31 cellular contexts compared by ENCODE assay signal in the genomic region with DNA sequence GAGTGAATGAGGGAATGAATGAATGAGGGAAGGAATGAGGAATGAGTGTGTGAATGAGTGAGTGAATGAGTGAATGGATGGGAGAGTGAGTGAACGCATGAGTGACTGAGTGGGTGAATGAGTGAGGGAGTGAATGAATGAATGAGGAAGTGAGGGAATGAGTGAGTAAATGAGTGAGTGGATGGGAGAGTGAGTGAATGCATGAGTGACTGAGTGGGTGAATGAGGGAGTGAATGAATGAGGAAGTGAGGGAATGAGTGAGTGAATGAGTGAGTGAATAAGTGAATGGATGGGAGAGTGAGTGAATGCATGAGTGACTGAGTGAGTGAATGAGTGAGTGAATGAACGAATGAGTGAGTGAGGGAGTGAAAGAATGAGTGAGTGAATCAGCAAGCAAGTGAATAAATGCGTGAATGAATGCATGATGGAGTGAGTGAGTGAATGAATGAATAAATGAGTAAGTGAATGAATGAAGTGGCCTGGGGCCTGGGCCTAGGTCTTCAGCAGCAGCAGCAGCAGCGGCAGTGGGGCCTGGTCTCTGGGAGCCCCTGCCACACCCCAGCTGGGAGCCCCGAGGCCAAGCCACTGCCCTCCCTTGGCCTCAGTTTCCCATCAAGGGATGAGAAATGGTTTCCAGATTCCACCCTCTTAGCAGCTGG. TPM values are rescaled to one million over a fixed set of nuclear protein-coding genes. Genes with fewer than 3 reads are reported as not detected.
"Had no signal": no experiment of that assay in that cellular context is flagged by ENCODE, and none has a peak within 500 bp of the region (broad histone marks: within the 10 kb centered on the region; RNA-seq: fewer than 3 reads in every experiment).

No MANE protein-coding gene starts in this region.

- H3K36me3 ChIP-seq: ascending aorta, breast epithelium, esophagus muscularis mucosa, gastrocnemius medialis, heart left ventricle had no signal

- H3K4me1 ChIP-seq: ascending aorta, breast epithelium, foreskin keratinocyte, gastrocnemius medialis, heart left ventricle had no signal

- H3K27me3 ChIP-seq: ascending aorta, esophagus muscularis mucosa, foreskin keratinocyte, heart left ventricle had no signal

- H3K9me3 ChIP-seq: ascending aorta, breast epithelium, esophagus muscularis mucosa, gastrocnemius medialis, heart left ventricle had no signal

- H3K4me3 ChIP-seq: ascending aorta, breast epithelium, esophagus muscularis mucosa, gastrocnemius medialis, heart left ventricle had no signal

- H3K27ac ChIP-seq: ascending aorta, breast epithelium, esophagus muscularis mucosa, foreskin keratinocyte, gastrocnemius medialis, heart left ventricle had no signal

- DNase-seq: activated CD4-positive, alpha-beta memory T cell treated with anti-CD3 and anti-CD28 coated beads for 36 hours; activated CD4-positive, alpha-beta T cell treated with anti-CD3 and anti-CD28 coated beads for 36 hours; activated CD4-positive, alpha-beta T cell treated with anti-CD3 and anti-CD28 coated beads, Interleukin-2, amount 10 ng/mL, durations not matched to agents 24 days and 14 days; activated CD4-positive, CD25-positive, alpha-beta regulatory T cell; activated CD4-positive, CD25-positive, alpha-beta regulatory T cell treated with anti-CD3 and anti-CD28 coated beads, Interleukin-2, amount 50 U/mL, for 72 hours; activated CD8-positive, alpha-beta memory T cell treated with anti-CD3 and anti-CD28 coated beads, Interleukin-2, amount 10 ng/mL, durations not matched to agents 7 days and 5 days; activated CD8-positive, alpha-beta memory T cell treated with anti-CD3 and anti-CD28 coated beads, Interleukin-2, amount 50 U/mL, for 4 hours; activated CD8-positive, alpha-beta T cell treated with anti-CD3 and anti-CD28 coated beads, Interleukin-2, amount 10 ng/mL, durations not matched to agents 7 days and 5 days; activated effector memory CD4-positive, alpha-beta T cell treated with anti-CD3 and anti-CD28 coated beads, Interleukin-2, amount 50 U/mL, for 16 hours; activated naive CD4-positive, alpha-beta T cell treated with anti-CD3 and anti-CD28 coated beads, Interleukin-2, amount 10 ng/mL, durations not matched to agents 7 days and 5 days; activated naive CD8-positive, alpha-beta T cell treated with anti-CD3 and anti-CD28 coated beads, Interleukin-2, amount 10 ng/mL, durations not matched to agents 7 days and 5 days; activated T-cell treated with anti-CD3 and anti-CD28 coated beads, Interleukin-2, amount 50 U/mL, for 1 hour; activated T-cell treated with anti-CD3 and anti-CD28 coated beads, Interleukin-2, amount 50 U/mL, for 48 hours; effector CD8-positive, alpha-beta T cell; endodermal cell; foreskin keratinocyte; gastrocnemius medialis; heart left ventricle; T-helper 2 cell had no signal

- ATAC-seq: activated CD4-positive, alpha-beta T cell treated with anti-CD3 and anti-CD28 coated beads for 36 hours; activated CD8-positive, alpha-beta memory T cell treated with anti-CD3 and anti-CD28 coated beads, Interleukin-2, amount 10 ng/mL, durations not matched to agents 7 days and 5 days; activated CD8-positive, alpha-beta T cell treated with anti-CD3 and anti-CD28 coated beads, Interleukin-2, amount 10 ng/mL, durations not matched to agents 7 days and 5 days; activated naive CD4-positive, alpha-beta T cell treated with anti-CD3 and anti-CD28 coated beads, Interleukin-2, amount 50 U/mL, for 72 hours; gastrocnemius medialis had no signal

RNA-seq across cellular contexts. Expression of a gene that starts 16.2 kb away (rescaled TPM):
- total RNA-seq: activated CD4-positive, alpha-beta memory T cell treated with anti-CD3 and anti-CD28 coated beads for 36 hours; activated CD4-positive, alpha-beta T cell treated with anti-CD3 and anti-CD28 coated beads for 36 hours; activated CD4-positive, alpha-beta T cell treated with anti-CD3 and anti-CD28 coated beads, Interleukin-2, amount 10 ng/mL, durations not matched to agents 24 days and 14 days; activated CD8-positive, alpha-beta memory T cell treated with anti-CD3 and anti-CD28 coated beads for 36 hours; activated CD8-positive, alpha-beta memory T cell treated with anti-CD3 and anti-CD28 coated beads, Interleukin-2, amount 10 ng/mL, durations not matched to agents 7 days and 5 days; activated CD8-positive, alpha-beta T cell treated with anti-CD3 and anti-CD28 coated beads, Interleukin-2, amount 10 ng/mL, durations not matched to agents 7 days and 5 days; activated naive CD4-positive, alpha-beta T cell treated with anti-CD3 and anti-CD28 coated beads, Interleukin-2, amount 50 U/mL, for 72 hours; activated naive CD8-positive, alpha-beta T cell treated with anti-CD3 and anti-CD28 coated beads, Interleukin-2, amount 10 ng/mL, durations not matched to agents 7 days and 5 days; activated T-helper 1 cell treated with anti-CD3 and anti-CD28 coated beads, Interleukin-12 subunit alpha, Interleukin-12 subunit beta, Interleukin-2, Interleukin-4 antibody, amounts not matched to agents 30 ng/mL and 10 ng/mL and 1 ng/mL, durations not matched to agents 14 hours and 24 hours and 36 hours; activated T-helper 2 cell treated with anti-CD3 and anti-CD28 coated beads, Interferon-gamma antibody, Interleukin-2, Interleukin-4, amounts not matched to agents 10 μg/mL and 5 μg/mL and 100 μg/mL, durations not matched to agents 14 hours and 24 hours and 36 hours; ascending aorta; cardiac septum; cerebellum; dermis microvascular lymphatic vessel endothelial cell; epithelial cell of proximal tubule; esophagus muscularis mucosa; foreskin keratinocyte; gastrocnemius medialis; T-helper 1 cell treated with Interleukin-12 subunit alpha and Interleukin-12 subunit beta and Interleukin-4 antibody, amounts not matched to agents 30 ng/mL and 1 ng/mL, for 36 hours had no signal
- polyA plus RNA-seq: heart left ventricle had no signal
